8 cellular contexts compared by ENCODE assay signal in the genomic region with DNA sequence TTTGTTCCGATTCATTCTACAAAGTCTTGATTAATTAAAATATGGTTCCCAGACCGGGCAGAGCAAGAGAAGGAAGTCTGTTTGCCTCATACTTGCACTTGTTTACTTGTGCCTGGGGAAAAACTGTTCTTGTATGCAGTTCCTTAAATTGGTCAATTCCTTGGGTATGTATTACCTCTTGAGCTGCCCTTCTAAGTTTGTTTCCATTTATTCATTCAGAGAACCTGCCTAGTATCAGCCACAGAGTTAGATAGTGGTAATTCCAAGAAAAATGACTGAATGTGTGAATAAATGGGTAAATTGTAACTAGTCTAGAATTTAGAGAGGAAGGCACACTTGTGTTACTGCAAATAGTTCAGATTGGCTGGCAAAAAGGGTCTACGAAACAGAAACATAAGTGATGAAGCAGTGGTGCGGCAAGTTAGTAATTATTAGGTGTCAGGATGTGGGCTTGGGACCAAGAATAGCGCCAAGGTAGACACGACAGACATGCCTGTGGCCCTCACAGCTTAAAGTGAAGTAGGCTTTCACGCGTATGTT. TPM values are rescaled to one million over a fixed set of nuclear protein-coding genes. Genes with fewer than 3 reads are reported as not detected.
DNase-seq lines count a peak whose midpoint lies in the region; ATAC-seq and TF ChIP-seq lines count a peak whose summit lies in the region.
"Had no signal": no experiment of that assay in that cellular context is flagged by ENCODE, and none has a peak within 500 bp of the region (broad histone marks: within the 10 kb centered on the region; RNA-seq: fewer than 3 reads in every experiment).

No MANE protein-coding gene starts in this region.

- H3K9me2 ChIP-seq in GM23338 (ENCODE audit: insufficient read depth) (no peaks in the 10 kb centered on the region), MM.1S (replicated peaks; ENCODE audit: insufficient read depth, low read length) (no peaks in the 10 kb centered on the region)

- H3K4me1 Mint-ChIP-seq in GM23338, result peaks cover 10% of the 10 kb centered on the region
- H3K4me1 Mint-ChIP-seq in brain, result peaks cover 24% of the 10 kb centered on the region

- H3K4me3 Mint-ChIP-seq in GM23338 (peak overlapping the region; percentile 83), brain (peak overlapping the region; percentile 84 to 90 (median 88))

- H3K9me3 ChIP-seq in MM.1S (replicated peaks; ENCODE audit: insufficient read depth, low read length) (no peaks in the 10 kb centered on the region), mononuclear cell (ENCODE audit: low read depth, low read length) (no peaks in the 10 kb centered on the region)

- peak overlapping the region; percentile 45; the same call in 1 of the 2 replicates for H3K27ac Mint-ChIP-seq in GM23338
- H3K27ac Mint-ChIP-seq in brain, result peak overlapping the region in 2 of 5 experiments; percentile 38 to 47

- H3K4me1 ChIP-seq in GM23338 (ENCODE audit: insufficient read depth) (peaks cover 12% of the 10 kb centered on the region), MM.1S (ENCODE audit: low read length) (peaks cover 4% of the 10 kb centered on the region; the same call in 1 of the 2 replicates), mononuclear cell (ENCODE audit: insufficient read depth, low read length) (peaks cover 19% of the 10 kb centered on the region)

- H3K9me3 Mint-ChIP-seq in GM23338 (peaks cover 15% of the 10 kb centered on the region; the same call in 2 of the 3 replicates), brain (peaks cover 0 to 12% (median 3%) of the 10 kb centered on the region in 5 experiments)

- no peaks in the 10 kb centered on the region for H3F3A ChIP-seq in GM23338 (replicated peaks; ENCODE audit: low read depth)
- no peaks in the 10 kb centered on the region for H3F3A ChIP-seq in MM.1S (ENCODE audit: insufficient read depth, low read length)

- H3K9ac ChIP-seq in MM.1S (ENCODE audit: low read length), result peak overlapping the region; percentile 76; the same call in 1 of the 2 replicates

- H3K27me3 ChIP-seq in GM23338 (ENCODE audit: insufficient read depth) (peaks cover 19% of the 10 kb centered on the region), MM.1S (replicated peaks; ENCODE audit: insufficient read depth, low read length) (peaks cover 37% of the 10 kb centered on the region), mononuclear cell (ENCODE audit: insufficient read depth, low read length) (peaks cover 55% of the 10 kb centered on the region)

- H4K20me1 ChIP-seq in GM23338 (replicated peaks; ENCODE audit: insufficient read depth), result 0 out of 2 replicates have a peak, but pooled peaks cover 3% of the 10 kb centered on the region
- H4K20me1 ChIP-seq in MM.1S (ENCODE audit: insufficient read depth, low read length), result no peaks in the 10 kb centered on the region

- no peaks in the 10 kb centered on the region for H3K36me3 ChIP-seq in GM23338 (ENCODE audit: insufficient read depth)
- H3K36me3 ChIP-seq in MM.1S (replicated peaks; ENCODE audit: insufficient read depth, low read length), result no peaks in the 10 kb centered on the region

- peak overlapping the region; percentile 78 for H3K4me2 ChIP-seq in GM23338
- peak overlapping the region; percentile 96 for H3K4me2 ChIP-seq in MM.1S (ENCODE audit: low read depth, low read length)

- H3K27me3 Mint-ChIP-seq in GM23338 (ENCODE audit: insufficient read depth, low read depth, poor library complexity), result peaks cover 9% of the 10 kb centered on the region
- H3K27me3 Mint-ChIP-seq in brain, result peaks cover 62% of the 10 kb centered on the region

- peak overlapping the region; percentile 95 for H2AFZ ChIP-seq in GM23338
- peak overlapping the region; percentile 82 for H2AFZ ChIP-seq in MM.1S (ENCODE audit: low read length)

- ATAC-seq in GM18520 (IDR thresholded peaks at IDR 0.05; ENCODE audit: unreplicated experiment) (peak; percentile 59), GM23338 (no peak)

- DNase-seq in GM23338 (ENCODE audit: low spot score) (no peak), MM.1S (no peak), cerebellar cortex (ENCODE audit: low spot score) (no peak), EL (no peak)

- H3K79me2 ChIP-seq in GM23338 (replicated peaks; ENCODE audit: insufficient read depth) (no peaks in the 10 kb centered on the region), MM.1S (ENCODE audit: low read length) (no peaks in the 10 kb centered on the region)

- H3K36me3 Mint-ChIP-seq in GM23338 (ENCODE audit: low read depth) (peaks cover 4% of the 10 kb centered on the region; the same call in 1 of the 3 replicates), brain (peaks cover 13% of the 10 kb centered on the region)

- TF ChIP-seq CTCF in GM23338 (conservative IDR thresholded peaks at IDR 0.05; ENCODE audit: low read depth in 2 of 2) (no peak), MM.1S (IDR thresholded peaks at IDR 0.05; ENCODE audit: low read length) (no peak), brain (conservative IDR thresholded peaks at IDR 0.05) (no peak)

- H3K4me3 ChIP-seq in GM23338 (peak overlapping the region; percentile 88), MM.1S (ENCODE audit: low read length) (peak overlapping the region; percentile 74), mononuclear cell (ENCODE audit: low read length) (peak overlapping the region; percentile 47)

- H3K27ac ChIP-seq in GM23338 (ENCODE audit: low read depth) (peak overlapping the region; percentile 71; the same call in 1 of the 2 replicates), MM.1S (ENCODE audit: low read length) (no peak overlapping the region)

TF ChIP-seq in GM23338, 12 proteins besides CTCF, POLR2A, EP300 and RAD21 (continues in another document):
- no peak for TF ChIP-seq STAT1 (IDR thresholded peaks at IDR 0.05; ENCODE audit: unreplicated experiment)
- no peak for TF ChIP-seq CREB1 (CRISPR knock-in tag; IDR thresholded peaks at IDR 0.05; ENCODE audit: low read depth)
- no peak for TF ChIP-seq EZH2phosphoT487 (IDR thresholded peaks at IDR 0.05; ENCODE audit: unreplicated experiment)
- TF ChIP-seq EZH2 (IDR thresholded peaks at IDR 0.05; ENCODE audit: low read depth, unreplicated experiment), result no peak
- no peak for TF ChIP-seq NANOG (IDR thresholded peaks at IDR 0.05; ENCODE audit: borderline replicate concordance)

RNA-seq across cellular contexts. Expression of gene MAK, which starts 0.5 kb away (rescaled TPM):
- 0.35 and 0.50 TPM in 2 replicates for total RNA-seq in GM23338 (2014; rRNA removed; shearing (Covaris generic))
- 1.2 and 1.6 TPM in 2 replicates for polyA plus RNA-seq in GM23338 (2016; fragmentation: Nextera tagmentation; extraction: Ambion mirVana)
- 0.37 TPM for polyA plus RNA-seq in brain (ENCODE audit: insufficient read depth, low read depth, low replicate concordance)
- 0.42 TPM for total RNA-seq in mononuclear cell

RNA-seq across cellular contexts. Expression of gene GCM2, which starts 43.0 kb away (rescaled TPM):
- 0.66 TPM in 1 of 2 replicates, not detected in the other for total RNA-seq in GM23338 (2014; rRNA removed; shearing (Covaris generic))
- polyA plus RNA-seq in GM23338 (2016; fragmentation: Nextera tagmentation; extraction: Ambion mirVana) (0.35 TPM in 1 of 2 replicates, not detected in the other), brain (ENCODE audit: insufficient read depth, low read depth, low replicate concordance) (not detected)
- total RNA-seq in mononuclear cell, result not detected
- polyA plus RNA-seq: adipose tissue had no signal

RNA-seq across cellular contexts. Expression of gene SYCP2L, which starts 48.0 kb away (rescaled TPM):
- 4.9 and 11.0 TPM in 2 replicates for total RNA-seq in GM23338 (2014; rRNA removed; shearing (Covaris generic))
- polyA plus RNA-seq in GM23338 (2016; fragmentation: Nextera tagmentation; extraction: Ambion mirVana) (8.5 and 10.5 TPM in 2 replicates), brain (ENCODE audit: insufficient read depth, low read depth, low replicate concordance) (0.75 TPM)
- total RNA-seq in mononuclear cell, result not detected
